In the genomic region with DNA sequence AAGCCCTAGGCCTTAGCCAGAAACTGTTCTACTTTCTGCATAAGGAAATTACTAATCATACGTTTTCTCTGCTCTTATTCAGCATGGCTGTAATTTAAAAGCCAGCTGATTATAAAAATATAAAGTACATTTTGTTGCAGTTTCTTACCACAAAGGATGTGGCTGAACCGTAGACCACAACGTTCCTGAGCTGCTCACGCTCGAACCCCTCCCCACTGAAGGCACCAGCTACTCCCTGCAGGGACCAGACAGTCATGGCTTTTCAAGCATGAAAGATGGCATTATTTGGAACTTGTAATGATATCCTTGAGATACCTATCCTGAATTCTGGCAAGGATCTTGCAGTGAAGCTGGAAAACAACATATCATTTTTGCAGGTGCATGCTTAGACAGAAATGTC, we compare ENCODE assay signal across 9 cellular contexts.
DNase-seq lines count a peak whose midpoint lies in the region; ATAC-seq and TF ChIP-seq lines count a peak whose summit lies in the region.
"Had no signal": no experiment of that assay in that cellular context is flagged by ENCODE, and none has a peak within 500 bp of the region (broad histone marks: within the 10 kb centered on the region; RNA-seq: fewer than 3 reads in every experiment).

No MANE protein-coding gene starts in this region.

- in situ Hi-C loops in G401 (cut with HindIII; ENCODE audit: low sequenced_read_pairs), result no loop called here

- no peaks in the 10 kb centered on the region for H3K9me3 Mint-ChIP-seq in T-helper 2 cell treated with Interferon-gamma antibody and Interleukin-4, amounts not matched to agents 5 μg/mL and 100 μg/mL, for 36 hours
- H3K9me3 Mint-ChIP-seq in mesothelial cell of epicardium, result no peaks in the 10 kb centered on the region

- no peak for TF ChIP-seq CTCF in mesothelial cell of epicardium (IDR thresholded peaks at IDR 0.05; ENCODE audit: unreplicated experiment)

- no peaks in the 10 kb centered on the region for H3K27me3 Mint-ChIP-seq in T-helper 2 cell treated with Interferon-gamma antibody and Interleukin-4, amounts not matched to agents 5 μg/mL and 100 μg/mL, for 36 hours (ENCODE audit: low read depth)
- no peaks in the 10 kb centered on the region for H3K27me3 Mint-ChIP-seq in mesothelial cell of epicardium (ENCODE audit: low read depth)

- DNase-seq in AML-193 (lab: John Stamatoyannopoulos, UW) (peak; percentile 74 to 80), G401 (ENCODE audit: low spot score) (peak; percentile 47), mesothelial cell of epicardium (ENCODE audit: low spot score in 2 of 2, unreplicated experiment in 2 of 2) (no peak), mucosa of gallbladder (ENCODE audit: low spot score) (no peak), NCI-H1092 treated with DMSO at 0.1 percent for 48 hours (lab: John Stamatoyannopoulos, UW) (no peak)
- peak; percentile 43 for DNase-seq in T-helper 2 cell treated with Interferon-gamma antibody and Interleukin-4, amounts not matched to agents 5 μg/mL and 100 μg/mL, for 36 hours (ENCODE audit: low spot score)
- DNase-seq: glutamatergic neuron had no signal

- ATAC-seq in HG03469 (IDR thresholded peaks at IDR 0.05; ENCODE audit: unreplicated experiment) (no peak), HG03108 (IDR thresholded peaks at IDR 0.05; ENCODE audit: unreplicated experiment) (no peak)

- peak overlapping the region; percentile 81 for H3K27ac Mint-ChIP-seq in T-helper 2 cell treated with Interferon-gamma antibody and Interleukin-4, amounts not matched to agents 5 μg/mL and 100 μg/mL, for 36 hours
- H3K27ac Mint-ChIP-seq in mesothelial cell of epicardium, result peak overlapping the region; percentile 56

- peak overlapping the region; percentile 76 for H3K4me3 Mint-ChIP-seq in T-helper 2 cell treated with Interferon-gamma antibody and Interleukin-4, amounts not matched to agents 5 μg/mL and 100 μg/mL, for 36 hours
- H3K4me3 Mint-ChIP-seq in mesothelial cell of epicardium, result no peak overlapping the region

- H3K36me3 Mint-ChIP-seq in T-helper 2 cell treated with Interferon-gamma antibody and Interleukin-4, amounts not matched to agents 5 μg/mL and 100 μg/mL, for 36 hours (ENCODE audit: low read depth), result peaks cover 24% of the 10 kb centered on the region
- H3K36me3 Mint-ChIP-seq in mesothelial cell of epicardium, result peaks cover 27% of the 10 kb centered on the region

- peaks cover 75% of the 10 kb centered on the region for H3K4me1 Mint-ChIP-seq in T-helper 2 cell treated with Interferon-gamma antibody and Interleukin-4, amounts not matched to agents 5 μg/mL and 100 μg/mL, for 36 hours (ENCODE audit: low read depth)
- peaks cover 24% of the 10 kb centered on the region for H3K4me1 Mint-ChIP-seq in mesothelial cell of epicardium

Comparison
In these comparisons a context has a peak if more than half of its experiments do, and no peak if none do; other contexts are left out.
1. DNase-seq: peak in AML-193 (2 of 2), G401 (single experiment) and T-helper 2 cell treated with Interferon-gamma antibody and Interleukin-4, amounts not matched to agents 5 μg/mL and 100 μg/mL, for 36 hours (single experiment); none in mesothelial cell of epicardium (0 of 2), mucosa of gallbladder (single experiment) and NCI-H1092 treated with DMSO at 0.1 percent for 48 hours (single experiment).